ENCODE assay signal across 1 cellular context in genomic region chr5:180873628-180874520, GRCh38.
TF ChIP-seq lines count a peak whose summit lies in the region.

No MANE protein-coding gene starts in this region.

TF ChIP-seq in K562, 482 proteins besides CTCF, POLR2A, EP300 and RAD21 (continued from another document and continues in another):
- no peak for TF ChIP-seq RNF219 (CRISPR knock-in tag; IDR thresholded peaks at IDR 0.05)
- TF ChIP-seq GABPB2 (CRISPR knock-in tag; conservative IDR thresholded peaks at IDR 0.05): no peak
- peak; percentile 72 for TF ChIP-seq ZNF583 (CRISPR knock-in tag; IDR thresholded peaks at IDR 0.05)
- no peak for TF ChIP-seq PURB (CRISPR knock-in tag; IDR thresholded peaks at IDR 0.05; ENCODE audit: low read depth)
- peak; percentile 65 for TF ChIP-seq ZEB2 (IDR thresholded peaks at IDR 0.05)
- no peak for TF ChIP-seq SIN3B (IDR thresholded peaks at IDR 0.05; ENCODE audit: low read depth)
- TF ChIP-seq, protein P1, sequence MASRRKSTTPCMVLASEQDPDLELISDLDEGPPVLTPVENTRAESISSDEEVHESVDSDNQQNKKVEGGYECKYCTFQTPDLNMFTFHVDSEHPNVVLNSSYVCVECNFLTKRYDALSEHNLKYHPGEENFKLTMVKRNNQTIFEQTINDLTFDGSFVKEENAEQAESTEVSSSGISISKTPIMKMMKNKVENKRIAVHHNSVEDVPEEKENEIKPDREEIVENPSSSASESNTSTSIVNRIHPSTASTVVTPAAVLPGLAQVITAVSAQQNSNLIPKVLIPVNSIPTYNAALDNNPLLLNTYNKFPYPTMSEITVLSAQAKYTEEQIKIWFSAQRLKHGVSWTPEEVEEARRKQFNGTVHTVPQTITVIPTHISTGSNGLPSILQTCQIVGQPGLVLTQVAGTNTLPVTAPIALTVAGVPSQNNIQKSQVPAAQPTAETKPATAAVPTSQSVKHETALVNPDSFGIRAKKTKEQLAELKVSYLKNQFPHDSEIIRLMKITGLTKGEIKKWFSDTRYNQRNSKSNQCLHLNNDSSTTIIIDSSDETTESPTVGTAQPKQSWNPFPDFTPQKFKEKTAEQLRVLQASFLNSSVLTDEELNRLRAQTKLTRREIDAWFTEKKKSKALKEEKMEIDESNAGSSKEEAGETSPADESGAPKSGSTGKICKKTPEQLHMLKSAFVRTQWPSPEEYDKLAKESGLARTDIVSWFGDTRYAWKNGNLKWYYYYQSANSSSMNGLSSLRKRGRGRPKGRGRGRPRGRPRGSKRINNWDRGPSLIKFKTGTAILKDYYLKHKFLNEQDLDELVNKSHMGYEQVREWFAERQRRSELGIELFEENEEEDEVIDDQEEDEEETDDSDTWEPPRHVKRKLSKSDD (conservative IDR thresholded peaks at IDR 0.05; ENCODE audit: low read length): no peak
- no peak for TF ChIP-seq MITF (IDR thresholded peaks at IDR 0.05)
- TF ChIP-seq HEY1 (CRISPR knock-in tag; IDR thresholded peaks at IDR 0.05; ENCODE audit: borderline replicate concordance): no peak
- no peak for TF ChIP-seq ZNF431 (CRISPR knock-in tag; IDR thresholded peaks at IDR 0.05)
- TF ChIP-seq ZZZ3 (IDR thresholded peaks at IDR 0.05): no peak
- TF ChIP-seq, protein P2, sequence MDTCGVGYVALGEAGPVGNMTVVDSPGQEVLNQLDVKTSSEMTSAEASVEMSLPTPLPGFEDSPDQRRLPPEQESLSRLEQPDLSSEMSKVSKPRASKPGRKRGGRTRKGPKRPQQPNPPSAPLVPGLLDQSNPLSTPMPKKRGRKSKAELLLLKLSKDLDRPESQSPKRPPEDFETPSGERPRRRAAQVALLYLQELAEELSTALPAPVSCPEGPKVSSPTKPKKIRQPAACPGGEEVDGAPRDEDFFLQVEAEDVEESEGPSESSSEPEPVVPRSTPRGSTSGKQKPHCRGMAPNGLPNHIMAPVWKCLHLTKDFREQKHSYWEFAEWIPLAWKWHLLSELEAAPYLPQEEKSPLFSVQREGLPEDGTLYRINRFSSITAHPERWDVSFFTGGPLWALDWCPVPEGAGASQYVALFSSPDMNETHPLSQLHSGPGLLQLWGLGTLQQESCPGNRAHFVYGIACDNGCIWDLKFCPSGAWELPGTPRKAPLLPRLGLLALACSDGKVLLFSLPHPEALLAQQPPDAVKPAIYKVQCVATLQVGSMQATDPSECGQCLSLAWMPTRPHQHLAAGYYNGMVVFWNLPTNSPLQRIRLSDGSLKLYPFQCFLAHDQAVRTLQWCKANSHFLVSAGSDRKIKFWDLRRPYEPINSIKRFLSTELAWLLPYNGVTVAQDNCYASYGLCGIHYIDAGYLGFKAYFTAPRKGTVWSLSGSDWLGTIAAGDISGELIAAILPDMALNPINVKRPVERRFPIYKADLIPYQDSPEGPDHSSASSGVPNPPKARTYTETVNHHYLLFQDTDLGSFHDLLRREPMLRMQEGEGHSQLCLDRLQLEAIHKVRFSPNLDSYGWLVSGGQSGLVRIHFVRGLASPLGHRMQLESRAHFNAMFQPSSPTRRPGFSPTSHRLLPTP (IDR thresholded peaks at IDR 0.05; ENCODE audit: borderline replicate concordance, extremely low read depth, insufficient read length): no peak
- TF ChIP-seq MTA2 (IDR thresholded peaks at IDR 0.05; ENCODE audit: low read depth): peak; percentile 24; the same call in 1 of the 2 replicates
- TF ChIP-seq RBM39 (optimal IDR thresholded peaks at IDR 0.05; ENCODE audit: low read depth, low read length): no peak
- no peak for TF ChIP-seq NR1H2 (CRISPR knock-in tag; IDR thresholded peaks at IDR 0.05)
- TF ChIP-seq ETS2 (tag; IDR thresholded peaks at IDR 0.05; ENCODE audit: borderline replicate concordance, poor library complexity, severe bottlenecking): no peak
- TF ChIP-seq, protein P3, sequence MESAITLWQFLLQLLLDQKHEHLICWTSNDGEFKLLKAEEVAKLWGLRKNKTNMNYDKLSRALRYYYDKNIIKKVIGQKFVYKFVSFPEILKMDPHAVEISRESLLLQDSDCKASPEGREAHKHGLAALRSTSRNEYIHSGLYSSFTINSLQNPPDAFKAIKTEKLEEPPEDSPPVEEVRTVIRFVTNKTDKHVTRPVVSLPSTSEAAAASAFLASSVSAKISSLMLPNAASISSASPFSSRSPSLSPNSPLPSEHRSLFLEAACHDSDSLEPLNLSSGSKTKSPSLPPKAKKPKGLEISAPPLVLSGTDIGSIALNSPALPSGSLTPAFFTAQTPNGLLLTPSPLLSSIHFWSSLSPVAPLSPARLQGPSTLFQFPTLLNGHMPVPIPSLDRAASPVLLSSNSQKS (CRISPR knock-in tag; IDR thresholded peaks at IDR 0.05): no peak
- TF ChIP-seq CREBBP (IDR thresholded peaks at IDR 0.05; ENCODE audit: low read depth, low read length): no peak
- TF ChIP-seq GABPB1 (CRISPR knock-in tag; IDR thresholded peaks at IDR 0.05): peak; percentile 66; the same call in 1 of the 2 replicates
- no peak for TF ChIP-seq SETDB1 (IDR thresholded peaks at IDR 0.05; ENCODE audit: low read length)
- TF ChIP-seq SMC3 (conservative IDR thresholded peaks at IDR 0.05; ENCODE audit: insufficient read depth, low read depth, low read length): no peak
- TF ChIP-seq FOXM1 (IDR thresholded peaks at IDR 0.05; ENCODE audit: low read depth): 0 out of 2 replicates have a peak, but pooled peaks have one; percentile 44
- TF ChIP-seq FOXM1 (CRISPR knock-in tag; IDR thresholded peaks at IDR 0.05; ENCODE audit: low read depth): no peak
- no peak for TF ChIP-seq MBD1 (CRISPR knock-in tag; IDR thresholded peaks at IDR 0.05)
- no peak for TF ChIP-seq ZNF696 (CRISPR knock-in tag; conservative IDR thresholded peaks at IDR 0.05)
- no peak for TF ChIP-seq ZNF778 (CRISPR knock-in tag; IDR thresholded peaks at IDR 0.05)
- no peak for TF ChIP-seq ZNF23 (CRISPR knock-in tag; IDR thresholded peaks at IDR 0.05)
- no peak for TF ChIP-seq ZNF212 (CRISPR knock-in tag; IDR thresholded peaks at IDR 0.05)
- no peak for TF ChIP-seq MIER1 (IDR thresholded peaks at IDR 0.05; ENCODE audit: low read depth)
- TF ChIP-seq NELFE (IDR thresholded peaks at IDR 0.05; ENCODE audit: insufficient read depth, insufficient read length): no peak
- no peak for TF ChIP-seq RFX5 (IDR thresholded peaks at IDR 0.05; ENCODE audit: low read depth, low read length)
- TF ChIP-seq KLF1 (tag; IDR thresholded peaks at IDR 0.05): no peak
- peak; percentile 98 for TF ChIP-seq MAFK (IDR thresholded peaks at IDR 0.05; ENCODE audit: low read length)
- TF ChIP-seq FOXK1 (CRISPR knock-in tag; IDR thresholded peaks at IDR 0.05; ENCODE audit: borderline replicate concordance): peak; percentile 56; the same call in 1 of the 2 replicates
- TF ChIP-seq RAD51 (IDR thresholded peaks at IDR 0.05; ENCODE audit: borderline replicate concordance, low read depth): 0 out of 2 replicates have a peak, but pooled peaks have one; percentile 5
- TF ChIP-seq MEF2A (IDR thresholded peaks at IDR 0.05; ENCODE audit: control insufficient read depth, low read depth, low read length): peak; percentile 86
- TF ChIP-seq, protein P4, sequence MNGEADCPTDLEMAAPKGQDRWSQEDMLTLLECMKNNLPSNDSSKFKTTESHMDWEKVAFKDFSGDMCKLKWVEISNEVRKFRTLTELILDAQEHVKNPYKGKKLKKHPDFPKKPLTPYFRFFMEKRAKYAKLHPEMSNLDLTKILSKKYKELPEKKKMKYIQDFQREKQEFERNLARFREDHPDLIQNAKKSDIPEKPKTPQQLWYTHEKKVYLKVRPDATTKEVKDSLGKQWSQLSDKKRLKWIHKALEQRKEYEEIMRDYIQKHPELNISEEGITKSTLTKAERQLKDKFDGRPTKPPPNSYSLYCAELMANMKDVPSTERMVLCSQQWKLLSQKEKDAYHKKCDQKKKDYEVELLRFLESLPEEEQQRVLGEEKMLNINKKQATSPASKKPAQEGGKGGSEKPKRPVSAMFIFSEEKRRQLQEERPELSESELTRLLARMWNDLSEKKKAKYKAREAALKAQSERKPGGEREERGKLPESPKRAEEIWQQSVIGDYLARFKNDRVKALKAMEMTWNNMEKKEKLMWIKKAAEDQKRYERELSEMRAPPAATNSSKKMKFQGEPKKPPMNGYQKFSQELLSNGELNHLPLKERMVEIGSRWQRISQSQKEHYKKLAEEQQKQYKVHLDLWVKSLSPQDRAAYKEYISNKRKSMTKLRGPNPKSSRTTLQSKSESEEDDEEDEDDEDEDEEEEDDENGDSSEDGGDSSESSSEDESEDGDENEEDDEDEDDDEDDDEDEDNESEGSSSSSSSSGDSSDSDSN (IDR thresholded peaks at IDR 0.05; ENCODE audit: borderline replicate concordance in 1 of 2, low read depth in 2 of 2, low read length in 2 of 2): no peak
- no peak for TF ChIP-seq BHLHE40 (IDR thresholded peaks at IDR 0.05; ENCODE audit: low read length)
- TF ChIP-seq MCM5 (IDR thresholded peaks at IDR 0.05; ENCODE audit: low read depth): no peak
- peak; percentile 86 for TF ChIP-seq HDAC2 (IDR thresholded peaks at IDR 0.05)
- no peak for TF ChIP-seq NR2C1 (IDR thresholded peaks at IDR 0.05)
- peak; percentile 77 for TF ChIP-seq NR2C1 (tag; IDR thresholded peaks at IDR 0.05)
- TF ChIP-seq ZNF707 (CRISPR knock-in tag; conservative IDR thresholded peaks at IDR 0.05): no peak; the same call in 1 of the 2 replicates
- TF ChIP-seq, protein P5, sequence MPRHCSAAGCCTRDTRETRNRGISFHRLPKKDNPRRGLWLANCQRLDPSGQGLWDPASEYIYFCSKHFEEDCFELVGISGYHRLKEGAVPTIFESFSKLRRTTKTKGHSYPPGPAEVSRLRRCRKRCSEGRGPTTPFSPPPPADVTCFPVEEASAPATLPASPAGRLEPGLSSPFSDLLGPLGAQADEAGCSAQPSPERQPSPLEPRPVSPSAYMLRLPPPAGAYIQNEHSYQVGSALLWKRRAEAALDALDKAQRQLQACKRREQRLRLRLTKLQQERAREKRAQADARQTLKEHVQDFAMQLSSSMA (CRISPR knock-in tag; IDR thresholded peaks at IDR 0.05): no peak; the same call in 1 of the 2 replicates
- TF ChIP-seq FOXK2 (conservative IDR thresholded peaks at IDR 0.05 in 1 of 2, IDR thresholded peaks at IDR 0.05 in 1 of 2; ENCODE audit: low read depth in 2 of 2): peak; percentile 47 to 60; a peak in 3 of 4 replicates
- TF ChIP-seq ELK1 (CRISPR knock-in tag; IDR thresholded peaks at IDR 0.05): no peak
- no peak for TF ChIP-seq NFATC3 (IDR thresholded peaks at IDR 0.05)
- peak; percentile 50; the same call in 1 of the 2 replicates for TF ChIP-seq ZNF589 (CRISPR knock-in tag; IDR thresholded peaks at IDR 0.05; ENCODE audit: low read depth)
- TF ChIP-seq ZBTB17 (CRISPR knock-in tag; IDR thresholded peaks at IDR 0.05): no peak
- no peak for TF ChIP-seq HNRNPL (IDR thresholded peaks at IDR 0.05; ENCODE audit: low read depth, low read length)
- TF ChIP-seq, protein P6, sequence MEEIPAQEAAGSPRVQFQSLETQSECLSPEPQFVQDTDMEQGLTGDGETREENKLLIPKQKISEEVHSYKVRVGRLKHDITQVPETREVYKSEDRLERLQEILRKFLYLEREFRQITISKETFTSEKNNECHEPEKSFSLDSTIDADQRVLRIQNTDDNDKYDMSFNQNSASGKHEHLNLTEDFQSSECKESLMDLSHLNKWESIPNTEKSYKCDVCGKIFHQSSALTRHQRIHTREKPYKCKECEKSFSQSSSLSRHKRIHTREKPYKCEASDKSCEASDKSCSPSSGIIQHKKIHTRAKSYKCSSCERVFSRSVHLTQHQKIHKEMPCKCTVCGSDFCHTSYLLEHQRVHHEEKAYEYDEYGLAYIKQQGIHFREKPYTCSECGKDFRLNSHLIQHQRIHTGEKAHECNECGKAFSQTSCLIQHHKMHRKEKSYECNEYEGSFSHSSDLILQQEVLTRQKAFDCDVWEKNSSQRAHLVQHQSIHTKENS (CRISPR knock-in tag; IDR thresholded peaks at IDR 0.05): no peak
- no peak for TF ChIP-seq KDM4B (IDR thresholded peaks at IDR 0.05; ENCODE audit: borderline replicate concordance in 2 of 2, low read depth in 1 of 2)
